ENCODE assay signal across 1 cellular context in the genomic region with DNA sequence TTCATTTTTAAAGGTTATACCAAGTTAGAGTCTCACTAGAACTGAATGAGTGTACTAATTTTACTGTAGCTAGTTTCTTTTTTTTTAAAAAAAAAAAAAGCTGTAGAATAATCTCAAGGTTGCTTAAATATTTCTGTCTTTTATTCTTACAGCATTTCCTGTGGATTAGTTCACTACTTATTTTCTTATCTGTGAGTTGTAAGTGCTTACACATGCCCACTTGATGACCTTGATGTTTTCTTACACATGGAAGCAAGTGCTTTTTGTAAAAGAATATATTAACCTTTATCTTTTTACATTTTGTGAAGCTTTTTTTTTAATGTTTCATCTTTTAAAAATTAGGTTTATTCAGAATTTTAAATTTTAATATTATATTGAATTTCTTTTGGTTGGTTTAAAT.
TF ChIP-seq lines count a peak whose summit lies in the region.

No MANE protein-coding gene starts in this region.

TF ChIP-seq in IMR-90, 13 proteins besides CTCF, POLR2A, EP300 and RAD21 (continued from another document):
- TF ChIP-seq, protein P1, sequence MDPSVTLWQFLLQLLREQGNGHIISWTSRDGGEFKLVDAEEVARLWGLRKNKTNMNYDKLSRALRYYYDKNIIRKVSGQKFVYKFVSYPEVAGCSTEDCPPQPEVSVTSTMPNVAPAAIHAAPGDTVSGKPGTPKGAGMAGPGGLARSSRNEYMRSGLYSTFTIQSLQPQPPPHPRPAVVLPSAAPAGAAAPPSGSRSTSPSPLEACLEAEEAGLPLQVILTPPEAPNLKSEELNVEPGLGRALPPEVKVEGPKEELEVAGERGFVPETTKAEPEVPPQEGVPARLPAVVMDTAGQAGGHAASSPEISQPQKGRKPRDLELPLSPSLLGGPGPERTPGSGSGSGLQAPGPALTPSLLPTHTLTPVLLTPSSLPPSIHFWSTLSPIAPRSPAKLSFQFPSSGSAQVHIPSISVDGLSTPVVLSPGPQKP (IDR thresholded peaks at IDR 0.05; ENCODE audit: borderline replicate concordance, low read depth, low read length): no peak
- TF ChIP-seq CHD1 (IDR thresholded peaks at IDR 0.05; ENCODE audit: low read depth, low read length) (no peak), MXI1 (IDR thresholded peaks at IDR 0.05; ENCODE audit: borderline replicate concordance, low read depth, low read length) (no peak), MAZ (IDR thresholded peaks at IDR 0.05; ENCODE audit: borderline replicate concordance, low read depth, low read length) (no peak)
